ENCODE assay signal across 8 cellular contexts in genomic region chr7:24825931-24826661, GRCh38.
DNase-seq lines count a peak whose midpoint lies in the region; ATAC-seq and TF ChIP-seq lines count a peak whose summit lies in the region.

No MANE protein-coding gene starts in this region.

- intact Hi-C loops in right lobe of liver (cut with DNase I), result no loop called here

- TF ChIP-seq CTCF in astrocyte of the cerebellum (IDR thresholded peaks at IDR 0.05; ENCODE audit: low read depth, low read length, missing control alignments) (peak; percentile 3), right lobe of liver (IDR thresholded peaks at IDR 0.05) (no peak), endothelial cell (IDR thresholded peaks at IDR 0.05; ENCODE audit: unreplicated experiment) (no peak)

- peaks cover 4% of the 10 kb centered on the region for H3K4me1 Mint-ChIP-seq in endothelial cell (ENCODE audit: unreplicated experiment)

- no peak for TF ChIP-seq POLR2A in right lobe of liver (IDR thresholded peaks at IDR 0.05)

- H3K9me3 Mint-ChIP-seq in endothelial cell (ENCODE audit: unreplicated experiment), result no peaks in the 10 kb centered on the region

- in situ Hi-C loops in astrocyte of the cerebellum (cut with HindIII; ENCODE audit: low sequenced_read_pairs), result no loop called here

- H3K27ac ChIP-seq in HUES48 (ENCODE audit: low read depth, low read length) (peak overlapping the region; percentile 30), right lobe of liver (peak overlapping the region in 1 of 3 donors; percentile 37)

- peaks cover 2% of the 10 kb centered on the region for H3K27me3 Mint-ChIP-seq in endothelial cell (ENCODE audit: unreplicated experiment)

- no peaks in the 10 kb centered on the region for H3K9me3 ChIP-seq in HUES48 (ENCODE audit: control insufficient read depth, insufficient read depth, low read length)
- no peaks in the 10 kb centered on the region for H3K9me3 ChIP-seq in right lobe of liver

- no peak overlapping the region for H3K9ac ChIP-seq in HUES48 (ENCODE audit: low read depth, low read length)

- H3K27me3 ChIP-seq in HUES48 (ENCODE audit: control insufficient read depth, insufficient read depth, low read length), result no peaks in the 10 kb centered on the region
- H3K27me3 ChIP-seq in right lobe of liver, result no peaks in the 10 kb centered on the region

- no peaks in the 10 kb centered on the region for H3K36me3 Mint-ChIP-seq in endothelial cell (ENCODE audit: low read depth, unreplicated experiment)

- no peak overlapping the region for H3K27ac Mint-ChIP-seq in endothelial cell (ENCODE audit: unreplicated experiment)

- H3K4me3 ChIP-seq in HUES48 (ENCODE audit: low read depth, low read length), result no peak overlapping the region
- H3K4me3 ChIP-seq in astrocyte of the cerebellum (ENCODE audit: low read depth, low read length), result no peak overlapping the region
- no peak overlapping the region for H3K4me3 ChIP-seq in right lobe of liver

- DNase-seq in AG20443 (ENCODE audit: low spot score), result peak; percentile 70
- peak; percentile 75 for DNase-seq in astrocyte of the cerebellum (ENCODE audit: low read depth)
- DNase-seq in right lobe of liver, result peak in 1 of 3 donors; percentile 53
- DNase-seq in NCI-H2107 (lab: John Stamatoyannopoulos, UW), result no peak
- no peak for DNase-seq in endothelial cell (ENCODE audit: low spot score)
- DNase-seq in GM19240 (ENCODE audit: insufficient read length, low spot score), result no peak

- WGBS in right lobe of liver (ENCODE audit: insufficient coverage, low coverage, low lambda C conversion rate, missing lambda C conversion rate), result 21% methylated on average over 4 of the region's 6 CpGs

- H3K4me3 Mint-ChIP-seq in endothelial cell (ENCODE audit: unreplicated experiment), result no peak overlapping the region

- H3K36me3 ChIP-seq in HUES48 (ENCODE audit: control insufficient read depth, insufficient read depth, low read length), result peaks cover 7% of the 10 kb centered on the region; the same call in 1 of the 2 replicates
- H3K36me3 ChIP-seq in right lobe of liver, result no peaks in the 10 kb centered on the region

- ATAC-seq in right lobe of liver (peak; percentile 80 to 96 (median 84)), HG03342 (IDR thresholded peaks at IDR 0.05; ENCODE audit: unreplicated experiment) (no peak)

- 0 out of 2 replicates have a peak, but pooled peaks cover 4% of the 10 kb centered on the region for H3K4me1 ChIP-seq in HUES48 (ENCODE audit: control insufficient read depth, insufficient read depth, low read length)
- no peaks in the 10 kb centered on the region for H3K4me1 ChIP-seq in right lobe of liver

Comparison
In these comparisons a context has a peak if more than half of its experiments do, and no peak if none do; other contexts are left out.
1. DNase-seq: peak in AG20443 (single experiment) and astrocyte of the cerebellum (single experiment); none in NCI-H2107 (single experiment), endothelial cell (single experiment) and GM19240 (single experiment).